8 cellular contexts compared by ENCODE assay signal in the genomic region with DNA sequence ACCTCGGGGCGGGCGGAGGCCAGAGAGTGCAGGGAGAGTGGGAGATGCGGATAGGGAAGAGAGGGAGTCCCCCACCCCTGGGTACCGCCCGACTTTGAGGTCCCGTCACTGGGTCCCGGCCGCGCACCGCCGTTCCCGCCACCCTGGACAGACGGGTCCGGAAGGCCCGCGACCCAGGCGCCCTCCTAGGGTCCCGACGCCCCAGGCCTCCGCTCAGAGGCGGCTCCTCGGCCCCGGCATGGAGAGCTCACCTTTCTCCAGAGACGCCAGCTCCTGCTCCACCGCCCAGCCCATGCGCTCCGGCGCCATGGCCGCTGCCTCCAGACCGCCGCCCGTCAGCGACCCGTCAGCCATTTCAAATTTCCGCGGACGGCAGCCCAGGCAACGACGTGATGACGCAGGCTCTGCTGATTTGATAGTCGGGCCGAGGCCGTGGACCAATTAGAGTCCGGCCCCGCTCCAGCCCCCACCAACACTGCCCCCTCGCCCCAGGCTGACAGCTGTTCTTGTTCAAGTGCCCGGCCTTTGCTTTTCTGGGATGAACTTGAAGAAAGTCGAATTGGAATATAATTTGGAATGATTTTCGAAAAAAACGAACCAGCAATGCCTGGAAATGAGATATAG. TPM values are rescaled to one million over a fixed set of nuclear protein-coding genes. Genes with fewer than 3 reads are reported as not detected.
DNase-seq lines count a peak whose midpoint lies in the region; ATAC-seq and TF ChIP-seq lines count a peak whose summit lies in the region.

Gene SHCBP1, minus strand, starts transcription at position 374 of the 624 bp plus-strand sequence. Its CDS starts 20 bp downstream, at position 354.

- peak within 1 kb of the TSS; percentile 89 for H3K4me2 ChIP-seq in hepatocyte

- no peaks in the 10 kb centered on the region for H4K20me1 ChIP-seq in hepatocyte (ENCODE audit: insufficient read depth, poor library complexity, severe bottlenecking)

- no peak within 1 kb of the TSS for H3K27ac ChIP-seq in hepatocyte

- peaks cover 18% of the 10 kb centered on the region for H3K4me1 Mint-ChIP-seq in T-helper 1 cell treated with Interleukin-12 subunit alpha and Interleukin-12 subunit beta and Interleukin-4 antibody, amounts not matched to agents 30 μg/mL and 1 μg/mL, for 36 hours (ENCODE audit: low read depth)

- no peaks in the 10 kb centered on the region for H3K4me1 ChIP-seq in hepatocyte (ENCODE audit: insufficient read depth)

- peak within 1 kb of the TSS; percentile 95 for H3K27ac Mint-ChIP-seq in T-helper 1 cell treated with Interleukin-12 subunit alpha and Interleukin-12 subunit beta and Interleukin-4 antibody, amounts not matched to agents 30 μg/mL and 1 μg/mL, for 36 hours

- ATAC-seq in HG02798 (IDR thresholded peaks at IDR 0.05; ENCODE audit: poor library complexity, unreplicated experiment) = peak; percentile 94

- no peaks in the 10 kb centered on the region for H3K9me2 ChIP-seq in hepatocyte (replicated peaks; ENCODE audit: insufficient read depth)

- WGBS in hepatocyte (ENCODE audit: low lambda C conversion rate, missing lambda C conversion rate) = under 1% methylated on average over 31 of the region's 51 CpGs

- peak; percentile 82 for DNase-seq in NCI-H1436 (lab: John Stamatoyannopoulos, UW)
- peak in 53 of 58 donors; percentile 8 to 82 (median 62) for DNase-seq in anterior cingulate cortex (lab: John Stamatoyannopoulos, UW)
- DNase-seq in hepatocyte (ENCODE audit: low spot score) = peak; percentile 92
- peak; percentile 39 for DNase-seq in retinal pigment epithelial cell (ENCODE audit: low read depth)
- DNase-seq in NCI-H128 (lab: John Stamatoyannopoulos, UW; ENCODE audit: unreplicated experiment) = no peak

- no peaks in the 10 kb centered on the region for H3K9me3 ChIP-seq in hepatocyte (ENCODE audit: low read depth)

- no peaks in the 10 kb centered on the region for H3K27me3 Mint-ChIP-seq in T-helper 1 cell treated with Interleukin-12 subunit alpha and Interleukin-12 subunit beta and Interleukin-4 antibody, amounts not matched to agents 30 μg/mL and 1 μg/mL, for 36 hours (ENCODE audit: low read depth)

- TF ChIP-seq POLR2A in GM15510 (IDR thresholded peaks at IDR 0.05; ENCODE audit: borderline replicate concordance, extremely low read depth, insufficient read length) = peak; percentile 87

- H3K36me3 Mint-ChIP-seq in T-helper 1 cell treated with Interleukin-12 subunit alpha and Interleukin-12 subunit beta and Interleukin-4 antibody, amounts not matched to agents 30 μg/mL and 1 μg/mL, for 36 hours (ENCODE audit: low read depth) = peaks cover 10% of the 10 kb centered on the region

- no peaks in the 10 kb centered on the region for H3K27me3 ChIP-seq in hepatocyte

- H3K9me3 Mint-ChIP-seq in T-helper 1 cell treated with Interleukin-12 subunit alpha and Interleukin-12 subunit beta and Interleukin-4 antibody, amounts not matched to agents 30 μg/mL and 1 μg/mL, for 36 hours = no peaks in the 10 kb centered on the region

- peak within 1 kb of the TSS; percentile 50 for H2AFZ ChIP-seq in hepatocyte

- H3K4me3 Mint-ChIP-seq in T-helper 1 cell treated with Interleukin-12 subunit alpha and Interleukin-12 subunit beta and Interleukin-4 antibody, amounts not matched to agents 30 μg/mL and 1 μg/mL, for 36 hours = peak within 1 kb of the TSS; percentile 95

- TF ChIP-seq CTCF in hepatocyte (IDR thresholded peaks at IDR 0.05; ENCODE audit: poor library complexity) (no peak), retinal pigment epithelial cell (conservative IDR thresholded peaks at IDR 0.05; ENCODE audit: low read depth, low read length) (no peak)

- peaks cover 4% of the 10 kb centered on the region for H3K79me2 ChIP-seq in hepatocyte

- H3K4me3 ChIP-seq in hepatocyte = peak within 1 kb of the TSS; percentile 67
- peak within 1 kb of the TSS; percentile 92 for H3K4me3 ChIP-seq in retinal pigment epithelial cell (ENCODE audit: low read length)

- H3K36me3 ChIP-seq in hepatocyte (replicated peaks; ENCODE audit: insufficient read depth, low read depth) = no peaks in the 10 kb centered on the region

RNA-seq across cellular contexts. Expression of gene SHCBP1, which starts in this region (rescaled TPM):
- total RNA-seq in hepatocyte = 2.7 and 3.2 TPM in 2 replicates
- 3.2 and 4.0 TPM in 2 replicates for polyA plus RNA-seq in hepatocyte
